ENCODE assay signal across 10 cellular contexts in genomic region chrX:10083809-10084208, GRCh38.
DNase-seq lines count a peak whose midpoint lies in the region; ATAC-seq and TF ChIP-seq lines count a peak whose summit lies in the region.
"Had no signal": no experiment of that assay in that cellular context is flagged by ENCODE, and none has a peak within 500 bp of the region (broad histone marks: within the 10 kb centered on the region; RNA-seq: fewer than 3 reads in every experiment).

No MANE protein-coding gene starts in this region.

- no peaks in the 10 kb centered on the region for H3K27me3 Mint-ChIP-seq in naive B cell

- peak overlapping the region in 5 of 6 donors; percentile 22 to 93 (median 86) for H3K27ac Mint-ChIP-seq in naive B cell

- H3K9ac ChIP-seq in colonic mucosa (ENCODE audit: low read depth in 2 of 2, low read length in 2 of 2) = no peak overlapping the region

- ATAC-seq in Right ventricle myocardium superior (ENCODE audit: poor library complexity) = no peak
- ATAC-seq in naive B cell (ENCODE audit: low read depth in 2 of 2) = no peak
- ATAC-seq: Panc1 had no signal

- H3K4me3 ChIP-seq in left ventricle myocardium inferior (peak overlapping the region; percentile 47), colonic mucosa (no peak overlapping the region), urinary bladder (ENCODE audit: low read depth, low read length) (no peak overlapping the region)

- H3K9me3 ChIP-seq in left ventricle myocardium inferior (replicated peaks) = no peaks in the 10 kb centered on the region
- no peaks in the 10 kb centered on the region for H3K9me3 ChIP-seq in colonic mucosa

- H3K36me3 ChIP-seq in left ventricle myocardium inferior = peaks cover 5% of the 10 kb centered on the region
- no peaks in the 10 kb centered on the region for H3K36me3 ChIP-seq in colonic mucosa
- no peaks in the 10 kb centered on the region for H3K36me3 ChIP-seq in urinary bladder (ENCODE audit: insufficient read depth)

- peaks cover 0 to 11% (median 0%) of the 10 kb centered on the region in 7 donors for H3K9me3 Mint-ChIP-seq in naive B cell

- H3K4me3 Mint-ChIP-seq in naive B cell = peak overlapping the region in 1 of 8 donors; percentile 82

- TF ChIP-seq CTCF in left ventricle myocardium inferior (IDR thresholded peaks at IDR 0.05; ENCODE audit: borderline replicate concordance) = no peak
- TF ChIP-seq CTCF in colonic mucosa (IDR thresholded peaks at IDR 0.05) = no peak

- H3K4me1 ChIP-seq in left ventricle myocardium inferior (peaks cover 69% of the 10 kb centered on the region), colonic mucosa (no peaks in the 10 kb centered on the region), urinary bladder (ENCODE audit: insufficient read depth) (peaks cover 1% of the 10 kb centered on the region)

- intact Hi-C loops in left ventricle myocardium inferior (cut with micrococcal nuclease) (no loop called here), Right ventricle myocardium superior (cut with DNase I) (no loop called here), colonic mucosa (cut with DNase I) (no loop called here)

- no peaks in the 10 kb centered on the region for H3K36me3 Mint-ChIP-seq in naive B cell

- peak overlapping the region; percentile 86 for H3K27ac ChIP-seq in left ventricle myocardium inferior (replicated peaks)
- peak overlapping the region; percentile 70 for H3K27ac ChIP-seq in colonic mucosa
- H3K27ac ChIP-seq in urinary bladder (ENCODE audit: low read depth) = peak overlapping the region; percentile 10

- WGBS in urinary bladder = 56% methylated on average over 2 of the region's 2 CpGs

- no peaks in the 10 kb centered on the region for H3K27me3 ChIP-seq in left ventricle myocardium inferior (ENCODE audit: low read depth)
- no peaks in the 10 kb centered on the region for H3K27me3 ChIP-seq in colonic mucosa

- H3K4me1 Mint-ChIP-seq in naive B cell = peaks cover 29 to 48% (median 36%) of the 10 kb centered on the region in 3 donors

- DNase-seq in left ventricle myocardium inferior (no peak), Right ventricle myocardium superior (no peak), colonic mucosa (no peak), naive B cell (no peak), islet precursor cell (no peak), foreskin melanocyte (no peak)
- no peak for DNase-seq in effector CD4-positive, alpha-beta T cell
- DNase-seq: midbrain had no signal

Comparison
In these comparisons a context has a peak if more than half of its experiments do, and no peak if none do; other contexts are left out.
1. H3K27ac ChIP-seq: peak in every context shown above with its lines; median percentile 86 in left ventricle myocardium inferior; 70 in colonic mucosa; 10 in urinary bladder.